Comparison of ENCODE assay signal across 35 cellular contexts in genomic region chr10:49173201-49173772, GRCh38. TPM values are rescaled to one million over a fixed set of nuclear protein-coding genes. Genes with fewer than 3 reads are reported as not detected.
DNase-seq lines count a peak whose midpoint lies in the region; ATAC-seq and TF ChIP-seq lines count a peak whose summit lies in the region.
"Had no signal": no experiment of that assay in that cellular context is flagged by ENCODE, and none has a peak within 500 bp of the region (broad histone marks: within the 10 kb centered on the region; RNA-seq: fewer than 3 reads in every experiment).

No MANE protein-coding gene starts in this region.

- H3K27me3 Mint-ChIP-seq in T-helper 17 cell (no peaks in the 10 kb centered on the region), neural crest cell (ENCODE audit: low read depth) (no peaks in the 10 kb centered on the region)
- peaks cover 9% of the 10 kb centered on the region for H3K27me3 Mint-ChIP-seq in activated T-cell treated with anti-CD3 and anti-CD28 coated beads, Interleukin-2, amount 50 U/mL, for 24 hours
- H3K27me3 Mint-ChIP-seq: activated CD4-positive, alpha-beta T cell treated with anti-CD3 and anti-CD28 coated beads, Interleukin-2, amount 10 ng/mL, durations not matched to agents 7 days and 5 days had no signal

- H3K36me3 Mint-ChIP-seq in T-helper 17 cell (ENCODE audit: low read depth) (peaks cover 4% of the 10 kb centered on the region), neural crest cell (ENCODE audit: low read depth) (no peaks in the 10 kb centered on the region)
- H3K36me3 Mint-ChIP-seq in activated T-cell treated with anti-CD3 and anti-CD28 coated beads, Interleukin-2, amount 50 U/mL, for 24 hours (ENCODE audit: low read depth): peaks cover 2% of the 10 kb centered on the region
- H3K36me3 Mint-ChIP-seq: activated naive CD4-positive, alpha-beta T cell treated with anti-CD3 and anti-CD28 coated beads, Interleukin-2, amount 50 U/mL, for 24 hours had no signal

- H3K4me3 Mint-ChIP-seq in T-helper 17 cell (no peak overlapping the region), neural crest cell (no peak overlapping the region)
- no peak overlapping the region for H3K4me3 Mint-ChIP-seq in activated T-cell treated with anti-CD3 and anti-CD28 coated beads, Interleukin-2, amount 50 U/mL, for 24 hours
- H3K4me3 Mint-ChIP-seq: activated CD4-positive, alpha-beta T cell treated with anti-CD3 and anti-CD28 coated beads, Interleukin-2, amount 10 ng/mL, durations not matched to agents 7 days and 5 days; activated naive CD4-positive, alpha-beta T cell treated with anti-CD3 and anti-CD28 coated beads, Interleukin-2, amount 50 U/mL, for 24 hours had no signal

- no peak for ATAC-seq in T-helper 17 cell
- ATAC-seq: gastroesophageal sphincter, HepG2, left colon, Panc1, right lobe of liver had no signal

- TF ChIP-seq CTCF in neural crest cell (conservative IDR thresholded peaks at IDR 0.05): no peak

- H3K4me1 Mint-ChIP-seq in T-helper 17 cell (peaks cover 43% of the 10 kb centered on the region), neural crest cell (peaks cover 22% of the 10 kb centered on the region)
- H3K4me1 Mint-ChIP-seq in activated T-cell treated with anti-CD3 and anti-CD28 coated beads, Interleukin-2, amount 50 U/mL, for 24 hours (ENCODE audit: low read depth): peaks cover 27% of the 10 kb centered on the region
- H3K4me1 Mint-ChIP-seq: activated naive CD4-positive, alpha-beta T cell treated with anti-CD3 and anti-CD28 coated beads, Interleukin-2, amount 50 U/mL, for 24 hours had no signal

- peak overlapping the region in 8 of 11 experiments; percentile 14 to 72 (median 56); a peak in 10 of 22 replicates for H3K27ac ChIP-seq in BLaER1 treated with 17β-estradiol and CSF1 and Interleukin-3, amounts not matched to agents 10 nM and 100 nM
- H3K27ac ChIP-seq: BLaER1, breast epithelium, gastroesophageal sphincter, right lobe of liver, tibial nerve, WERI-Rb-1 had no signal

- no peaks in the 10 kb centered on the region for H3K9me3 ChIP-seq in BLaER1 treated with 17β-estradiol and CSF1 and Interleukin-3, amounts not matched to agents 10 nM and 100 nM (replicated peaks in 1 of 11)
- H3K9me3 ChIP-seq in T-helper 17 cell (ENCODE audit: control insufficient read depth, low read length, poor library complexity, severe bottlenecking): no peaks in the 10 kb centered on the region
- H3K9me3 ChIP-seq: BLaER1, breast epithelium, gastroesophageal sphincter, neutrophil, right lobe of liver, tibial nerve had no signal

- peaks cover 0 to 12% (median 0%) of the 10 kb centered on the region in 11 experiments; a peak in 2 of 22 replicates for H3K36me3 ChIP-seq in BLaER1 treated with 17β-estradiol and CSF1 and Interleukin-3, amounts not matched to agents 10 nM and 100 nM
- H3K36me3 ChIP-seq: BLaER1, breast epithelium, gastroesophageal sphincter, right lobe of liver, tibial nerve, WERI-Rb-1 had no signal

- peaks cover 46 to 99% (median 82%) of the 10 kb centered on the region in 10 experiments for H3K4me1 ChIP-seq in BLaER1 treated with 17β-estradiol and CSF1 and Interleukin-3, amounts not matched to agents 10 nM and 100 nM
- H3K4me1 ChIP-seq: breast epithelium had no signal

- H3K4me2 ChIP-seq in BLaER1 treated with 17β-estradiol and CSF1 and Interleukin-3, amounts not matched to agents 10 nM and 100 nM: peak overlapping the region in 10 of 11 experiments; percentile 56 to 96 (median 80); a peak in 19 of 22 replicates

- no peaks in the 10 kb centered on the region for H3K9me3 Mint-ChIP-seq in neural crest cell
- H3K9me3 Mint-ChIP-seq in activated T-cell treated with anti-CD3 and anti-CD28 coated beads, Interleukin-2, amount 50 U/mL, for 24 hours: no peaks in the 10 kb centered on the region
- H3K9me3 Mint-ChIP-seq: activated CD4-positive, alpha-beta T cell treated with anti-CD3 and anti-CD28 coated beads, Interleukin-2, amount 10 ng/mL, durations not matched to agents 7 days and 5 days; activated naive CD4-positive, alpha-beta T cell treated with anti-CD3 and anti-CD28 coated beads, Interleukin-2, amount 50 U/mL, for 24 hours; activated T-helper 2 cell treated with anti-CD3 and anti-CD28 coated beads, Interferon-gamma antibody, Interleukin-2, Interleukin-4, amounts not matched to agents 10 μg/mL and 5 μg/mL and 100 μg/mL, durations not matched to agents 14 hours and 24 hours and 36 hours had no signal

- H3K27ac Mint-ChIP-seq in T-helper 17 cell: peak overlapping the region; percentile 91
- H3K27ac Mint-ChIP-seq in neural crest cell (ENCODE audit: unreplicated experiment): peak overlapping the region; percentile 16
- H3K27ac Mint-ChIP-seq in activated T-cell treated with anti-CD3 and anti-CD28 coated beads, Interleukin-2, amount 50 U/mL, for 24 hours: no peak overlapping the region
- H3K27ac Mint-ChIP-seq: activated CD4-positive, alpha-beta T cell treated with anti-CD3 and anti-CD28 coated beads, Interleukin-2, amount 10 ng/mL, durations not matched to agents 7 days and 5 days; activated naive CD4-positive, alpha-beta T cell treated with anti-CD3 and anti-CD28 coated beads, Interleukin-2, amount 50 U/mL, for 24 hours; activated T-helper 2 cell treated with anti-CD3 and anti-CD28 coated beads, Interferon-gamma antibody, Interleukin-2, Interleukin-4, amounts not matched to agents 10 μg/mL and 5 μg/mL and 100 μg/mL, durations not matched to agents 14 hours and 24 hours and 36 hours; progenitor cell of endocrine pancreas had no signal

- H3K9ac ChIP-seq in BLaER1 treated with 17β-estradiol and CSF1 and Interleukin-3, amounts not matched to agents 10 nM and 100 nM: no peak overlapping the region
- H3K9ac ChIP-seq: BLaER1 had no signal

- no peak overlapping the region for H3K4me3 ChIP-seq in BLaER1 treated with 17β-estradiol and CSF1 and Interleukin-3, amounts not matched to agents 10 nM and 100 nM
- H3K4me3 ChIP-seq: BLaER1, breast epithelium, gastroesophageal sphincter, right lobe of liver, tibial nerve had no signal

- no peaks in the 10 kb centered on the region for H3K27me3 ChIP-seq in BLaER1 treated with 17β-estradiol and CSF1 and Interleukin-3, amounts not matched to agents 10 nM and 100 nM
- H3K27me3 ChIP-seq: BLaER1, breast epithelium, gastroesophageal sphincter, neutrophil, right lobe of liver, tibial nerve had no signal

- DNase-seq in T-helper 17 cell (no peak), ecto neural progenitor cell (ENCODE audit: low spot score) (peak; percentile 28), neural crest cell (ENCODE audit: low read depth, low spot score) (no peak), Kasumi-1 (lab: John Stamatoyannopoulos, UW) (no peak), DMS79 (lab: John Stamatoyannopoulos, UW) (no peak)
- no peak for DNase-seq in activated T-cell treated with anti-CD3 and anti-CD28 coated beads, Interleukin-2, amount 50 U/mL, for 24 hours
- no peak for DNase-seq in activated naive CD4-positive, alpha-beta T cell treated with anti-CD3 and anti-CD28 coated beads, Interleukin-2, amount 50 U/mL, for 16 hours
- DNase-seq: ACHN; activated CD4-positive, alpha-beta T cell treated with anti-CD3 and anti-CD28 coated beads, Interleukin-2, amount 10 ng/mL, durations not matched to agents 7 days and 5 days; anterior cingulate cortex; COR-L47; left colon; mammary epithelial cell; NCI-H146; NCI-H226; NCI-H526 treated with DMSO at 0.1 percent for 48 hours; SHP77; stimulated activated CD4-positive, alpha-beta T cell treated with anti-CD3 and anti-CD28 coated beads, Interleukin-2, amount 100 ng/mL, for 48 hours; WERI-Rb-1 had no signal

- H4K20me1 ChIP-seq in BLaER1 treated with 17β-estradiol and CSF1 and Interleukin-3, amounts not matched to agents 10 nM and 100 nM: peaks cover 0 to 93% (median 64%) of the 10 kb centered on the region in 11 experiments; a peak in 14 of 22 replicates
- H4K20me1 ChIP-seq: BLaER1 had no signal

RNA-seq across cellular contexts. Expression of gene TMEM273, which starts 14.9 kb away (rescaled TPM):
- 10 to 100 TPM; 11.3 to 39.6 TPM for total RNA-seq in T-helper 17 cell
- 0.37 TPM in 1 of 2 replicates, not detected in the other for total RNA-seq in neural crest cell
- total RNA-seq: chondrocyte, fibroblast of lung, G401, HepG2, mammary epithelial cell, progenitor cell of endocrine pancreas had no signal

RNA-seq across cellular contexts. Expression of gene FAM170B, which starts 39.5 kb away (rescaled TPM):
- total RNA-seq in T-helper 17 cell (not detected), neural crest cell (not detected in 2 replicates)
- total RNA-seq: activated CD4-positive, alpha-beta T cell treated with anti-CD3 and anti-CD28 coated beads, Interleukin-2, amount 10 ng/mL, durations not matched to agents 7 days and 5 days; activated T-helper 2 cell treated with anti-CD3 and anti-CD28 coated beads, Interferon-gamma antibody, Interleukin-2, Interleukin-4, amounts not matched to agents 10 μg/mL and 5 μg/mL and 100 μg/mL, durations not matched to agents 14 hours and 24 hours and 36 hours; breast epithelium; chondrocyte; endothelial cell of umbilical vein; fibroblast of lung; G401; gastroesophageal sphincter; HepG2; left colon; mammary epithelial cell; progenitor cell of endocrine pancreas; right lobe of liver had no signal

RNA-seq across cellular contexts. Expression of gene VSTM4, which starts 58.0 kb away (rescaled TPM):
- not detected for total RNA-seq in T-helper 17 cell
- 2.2 and 2.3 TPM in 2 replicates for total RNA-seq in neural crest cell
- total RNA-seq: G401, HepG2 had no signal
